In the genomic region with DNA sequence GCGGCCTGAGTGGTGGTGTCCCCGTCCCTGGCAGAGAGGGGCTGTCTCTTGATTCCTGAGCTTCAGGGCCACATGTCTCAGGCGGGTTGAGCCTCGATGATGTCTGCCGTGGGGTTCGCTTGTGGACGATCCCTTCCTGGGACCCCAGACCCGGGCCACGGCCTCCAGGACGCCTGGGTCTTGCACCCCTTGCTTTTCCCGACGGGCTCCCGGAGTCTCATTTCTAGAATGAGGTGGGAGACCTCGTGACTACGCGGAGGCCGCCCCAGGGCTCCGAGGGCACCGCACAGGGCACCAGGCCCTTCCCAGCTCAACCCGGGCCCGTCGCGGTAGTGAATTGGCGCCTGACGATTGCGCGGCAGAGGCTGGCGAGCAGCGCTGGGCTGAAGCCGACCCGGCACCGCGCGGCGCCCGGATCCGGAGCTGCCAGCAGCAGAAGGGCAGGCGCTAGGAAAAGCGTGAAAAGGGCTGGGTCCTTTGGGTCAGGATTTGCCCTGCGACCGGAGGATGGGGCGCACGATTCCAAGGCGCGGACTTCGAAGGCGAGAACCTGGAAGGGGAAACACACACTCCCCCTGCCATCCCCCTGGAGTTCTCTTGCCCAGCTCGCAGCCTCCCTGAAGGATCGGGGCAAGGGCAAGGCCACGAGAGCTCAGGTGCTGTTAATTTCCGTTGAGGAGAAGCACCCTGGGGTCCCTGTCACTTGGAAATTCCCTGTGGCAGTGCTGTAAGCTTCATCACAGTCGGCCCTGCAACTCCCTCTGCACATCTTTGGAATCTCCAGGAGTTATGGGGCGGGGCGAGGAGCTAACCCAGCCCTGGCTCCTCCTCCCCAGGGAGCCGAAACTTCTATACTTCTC, we compare ENCODE assay signal across 16 cellular contexts. TPM values are rescaled to one million over a fixed set of nuclear protein-coding genes. Genes with fewer than 3 reads are reported as not detected.
A peak's percentile ranks its signal among the peaks of the same experiment; 100 is the strongest.
DNase-seq lines count a peak whose midpoint lies in the region; ATAC-seq and TF ChIP-seq lines count a peak whose summit lies in the region.
"Had no signal": no experiment of that assay in that cellular context is flagged by ENCODE, and none has a peak within 500 bp of the region (broad histone marks: within the 10 kb centered on the region; RNA-seq: fewer than 3 reads in every experiment).

No MANE protein-coding gene starts in this region.

- H3K9ac ChIP-seq in mammary epithelial cell (ENCODE audit: insufficient read depth, low read length) = no peak overlapping the region

- no peaks in the 10 kb centered on the region for H3K36me3 ChIP-seq in mammary epithelial cell (ENCODE audit: insufficient read depth, low read length)
- H3K36me3 ChIP-seq in left lung = no peaks in the 10 kb centered on the region
- peaks cover 0 to 4% (median 0%) of the 10 kb centered on the region in 6 donors for H3K36me3 ChIP-seq in spleen
- no peaks in the 10 kb centered on the region for H3K36me3 ChIP-seq in adrenal gland (replicated peaks in 1 of 2)

- POLR2A ChIA-PET in MCF 10A (lab: Yijun Ruan, JAX) = no interaction called here

- dilution Hi-C loops in mammary epithelial cell (cut with HindIII; ENCODE audit: low sequenced_read_pairs) = loop anchor here (5.0 kb wide), 1 partner anchor 64 kb away; no protein-coding TSS in a partner anchor

- no peak overlapping the region for H3K4me3 Mint-ChIP-seq in MCF 10A (ENCODE audit: unreplicated experiment)
- no peak overlapping the region for H3K4me3 Mint-ChIP-seq in activated T-helper 17 cell treated with anti-CD3 and anti-CD28 coated beads, Interleukin-2, amount 50 U/mL, for 72 hours
- H3K4me3 Mint-ChIP-seq: activated CD8-positive, alpha-beta T cell treated with anti-CD3 and anti-CD28 coated beads, Interleukin-2, amount 10 ng/mL, durations not matched to agents 7 days and 5 days; brain had no signal

- peak overlapping the region in 2 of 3 experiments; percentile 1 to 20 for H3K4me3 ChIP-seq in mammary epithelial cell (replicated peaks in 1 of 3; ENCODE audit: insufficient read depth in 1 of 3, low read depth in 2 of 3, low read length in 3 of 3)
- H3K4me3 ChIP-seq in left lung = no peak overlapping the region
- H3K4me3 ChIP-seq in spleen = peak overlapping the region in 2 of 8 donors; percentile 3 to 5
- no peak overlapping the region for H3K4me3 ChIP-seq in adrenal gland

- no peak overlapping the region for H3K27ac Mint-ChIP-seq in MCF 10A (ENCODE audit: low read depth, unreplicated experiment)
- H3K27ac Mint-ChIP-seq in activated T-helper 17 cell treated with anti-CD3 and anti-CD28 coated beads, Interleukin-2, amount 50 U/mL, for 72 hours = no peak overlapping the region
- H3K27ac Mint-ChIP-seq: activated CD8-positive, alpha-beta T cell treated with anti-CD3 and anti-CD28 coated beads, Interleukin-2, amount 10 ng/mL, durations not matched to agents 7 days and 5 days; brain; HFFc6 had no signal

- intact Hi-C loops in mammary epithelial cell (cut with micrococcal nuclease) (no loop called here), MCF 10A (cut with micrococcal nuclease) (no loop called here), left lung (cut with DNase I) (no loop called here), spleen (cut with DNase I; ENCODE audit: low total_unique reads) (no loop called here), adrenal gland (cut with DNase I) (no loop called here)

- TF ChIP-seq CTCF in mammary epithelial cell (conservative IDR thresholded peaks at IDR 0.05 in 1 of 2, IDR thresholded peaks at IDR 0.05 in 1 of 2; ENCODE audit: extremely low read depth in 1 of 2, insufficient read depth in 1 of 2, low read depth in 1 of 2, low read length in 2 of 2) (no peak), MCF 10A (IDR thresholded peaks at IDR 0.05; ENCODE audit: unreplicated experiment) (no peak), left lung (IDR thresholded peaks at IDR 0.05) (no peak), spleen (IDR thresholded peaks at IDR 0.05 in 8 of 11, conservative IDR thresholded peaks at IDR 0.05 in 3 of 11) (no peak), adrenal gland (IDR thresholded peaks at IDR 0.05) (no peak)

- no peaks in the 10 kb centered on the region for H3K9me3 ChIP-seq in mammary epithelial cell (replicated peaks; ENCODE audit: insufficient read depth, low read length)
- H3K9me3 ChIP-seq in left lung = peaks cover 0 to 3% of the 10 kb centered on the region in 2 donors
- peaks cover 0 to 10% (median 4%) of the 10 kb centered on the region in 8 donors for H3K9me3 ChIP-seq in spleen
- no peaks in the 10 kb centered on the region for H3K9me3 ChIP-seq in adrenal gland (replicated peaks in 1 of 3)

- peak overlapping the region; percentile 76 for H2AFZ ChIP-seq in mammary epithelial cell (ENCODE audit: low read depth, low read length)

- H3K27ac ChIP-seq in mammary epithelial cell (ENCODE audit: insufficient read depth, low read depth, low read length) (no peak overlapping the region), left lung (no peak overlapping the region), spleen (no peak overlapping the region), adrenal gland (no peak overlapping the region)

- 3% methylated on average over 36 of the region's 55 CpGs for WGBS in mammary epithelial cell (ENCODE audit: low coverage, missing lambda C conversion rate)
- WGBS in spleen, 5 donors = 12 to 39% (median 18%) methylated on average over 14 to 55 of the region's 55 CpGs
- 3 to 5% (median 4%) methylated on average over 12 to 55 of the region's 55 CpGs for WGBS in adrenal gland, 4 donors

- H3K79me2 ChIP-seq in mammary epithelial cell (ENCODE audit: insufficient read depth, low read length) = no peaks in the 10 kb centered on the region

- no peaks in the 10 kb centered on the region for H3K36me3 Mint-ChIP-seq in MCF 10A (ENCODE audit: insufficient read depth, unreplicated experiment)
- H3K36me3 Mint-ChIP-seq in activated T-helper 17 cell treated with anti-CD3 and anti-CD28 coated beads, Interleukin-2, amount 50 U/mL, for 72 hours (ENCODE audit: low read depth) = no peaks in the 10 kb centered on the region
- H3K36me3 Mint-ChIP-seq: brain had no signal

- H3K4me1 ChIP-seq in mammary epithelial cell (ENCODE audit: insufficient read depth, low read length) (peaks cover 14% of the 10 kb centered on the region), left lung (peaks cover 0 to 3% of the 10 kb centered on the region in 2 donors), spleen (peaks cover 0 to 34% (median 15%) of the 10 kb centered on the region in 6 donors), adrenal gland (replicated peaks in 1 of 2) (peaks cover 0 to 3% of the 10 kb centered on the region in 2 donors)

- CTCF ChIA-PET in mammary epithelial cell (lab: Charles Lee; ENCODE audit: low non-redundant PET) = interaction anchor here (0.6 kb wide), 1 partner anchor 710 kb away, joined by 3 read pairs; no protein-coding TSS in a partner anchor
- CTCF ChIA-PET in MCF 10A (lab: Yijun Ruan, JAX) = interaction anchor here (1.2 to 5.1 kb wide), 3 partner anchors 15 to 88 kb away, joined by 4 to 51 read pairs (median 5); no protein-coding TSS in a partner anchor

- peak; percentile 25 for ATAC-seq in activated T-helper 17 cell treated with anti-CD3 and anti-CD28 coated beads, Interleukin-2, amount 50 U/mL, for 72 hours (replicated peaks)
- ATAC-seq in left lung (peak; percentile 18), HG03095 (IDR thresholded peaks at IDR 0.05; ENCODE audit: unreplicated experiment) (no peak)
- ATAC-seq: activated CD8-positive, alpha-beta T cell treated with anti-CD3 and anti-CD28 coated beads, Interleukin-2, amount 10 ng/mL, durations not matched to agents 7 days and 5 days had no signal

- BruUV-seq in mammary epithelial cell (replicated peaks; lab: Mats Ljungman, UMichigan) (no TSS peak), MCF 10A (replicated peaks; lab: Mats Ljungman, UMichigan) (no TSS peak)

- TF ChIP-seq POLR2A in spleen (IDR thresholded peaks at IDR 0.05) (no peak), adrenal gland (IDR thresholded peaks at IDR 0.05) (no peak)

- H3K27me3 ChIP-seq in mammary epithelial cell (ENCODE audit: insufficient read depth, low read length) (peaks cover 23% of the 10 kb centered on the region), left lung (peaks cover 74 to 100% of the 10 kb centered on the region in 2 donors), spleen (replicated peaks in 1 of 7) (peaks cover 3 to 98% (median 53%) of the 10 kb centered on the region in 7 donors), adrenal gland (peaks cover 86% of the 10 kb centered on the region)

- in situ Hi-C loops in mammary epithelial cell (cut with MboI; ENCODE audit: low sequenced_read_pairs in 2 of 2) = no loop called here

- no peak for DNase-seq in mammary epithelial cell
- no peak for DNase-seq in MCF 10A (ENCODE audit: unreplicated experiment)
- no peak for DNase-seq in left lung
- DNase-seq in activated effector memory CD4-positive, alpha-beta T cell treated with anti-CD3 and anti-CD28 coated beads, Interleukin-2, amount 50 U/mL, for 16 hours = no peak
- no peak for DNase-seq in spleen
- no peak for DNase-seq in adrenal gland
- DNase-seq: activated CD8-positive, alpha-beta T cell treated with anti-CD3 and anti-CD28 coated beads, Interleukin-2, amount 10 ng/mL, durations not matched to agents 7 days and 5 days; HFFc6; occipital lobe; stimulated activated CD4-positive, alpha-beta T cell treated with anti-CD3 and anti-CD28 coated beads, Interleukin-12 subunit alpha, Interleukin-12 subunit beta, amount 100 ng/mL, for 4 hours had no signal

- peak overlapping the region; percentile 71 for H3K4me2 ChIP-seq in mammary epithelial cell (ENCODE audit: insufficient read depth, low read depth, low read length)

- H3K27me3 Mint-ChIP-seq in MCF 10A (ENCODE audit: insufficient read depth, unreplicated experiment) = peaks cover 69% of the 10 kb centered on the region
- H3K27me3 Mint-ChIP-seq in activated T-helper 17 cell treated with anti-CD3 and anti-CD28 coated beads, Interleukin-2, amount 50 U/mL, for 72 hours = peaks cover 48% of the 10 kb centered on the region

- H3K9me3 Mint-ChIP-seq in MCF 10A (ENCODE audit: unreplicated experiment) = no peaks in the 10 kb centered on the region
- no peaks in the 10 kb centered on the region for H3K9me3 Mint-ChIP-seq in activated T-helper 17 cell treated with anti-CD3 and anti-CD28 coated beads, Interleukin-2, amount 50 U/mL, for 72 hours

- H3K4me1 Mint-ChIP-seq in MCF 10A (ENCODE audit: insufficient read depth, unreplicated experiment) = peaks cover 5% of the 10 kb centered on the region
- no peaks in the 10 kb centered on the region for H3K4me1 Mint-ChIP-seq in activated T-helper 17 cell treated with anti-CD3 and anti-CD28 coated beads, Interleukin-2, amount 50 U/mL, for 72 hours
- H3K4me1 Mint-ChIP-seq: brain had no signal

- H4K20me1 ChIP-seq in mammary epithelial cell (ENCODE audit: insufficient read depth, low read length) = no peaks in the 10 kb centered on the region

RNA-seq across cellular contexts. Expression of gene TLX1, which starts 15.5 kb away (rescaled TPM):
- total RNA-seq in mammary epithelial cell = not detected
- not detected for polyA plus RNA-seq in mammary epithelial cell
- not detected for polyA minus RNA-seq in mammary epithelial cell
- not detected in 2 replicates for total RNA-seq in MCF 10A (2022)
- total RNA-seq in activated T-helper 17 cell treated with anti-CD3 and anti-CD28 coated beads, Interleukin-2, amount 50 U/mL, for 72 hours = not detected
- not detected for total RNA-seq in left lung
- 10 to 100 TPM; 21.0 to 91.5 (median 35.0) TPM for total RNA-seq in spleen
- polyA plus RNA-seq in spleen = 10 to 100 TPM in 1 of 3 donors, 1 to 10 TPM in 2; 5.7 to 11.7 (median 7.5) TPM
- not detected for total RNA-seq in adrenal gland
- polyA plus RNA-seq in adrenal gland = not detected
- total RNA-seq: activated CD8-positive, alpha-beta T cell treated with anti-CD3 and anti-CD28 coated beads, Interleukin-2, amount 10 ng/mL, durations not matched to agents 7 days and 5 days; dermis microvascular lymphatic vessel endothelial cell; HFFc6; HT1080; mesenteric fat pad; occipital lobe had no signal

Comparison
In these comparisons a context has a peak if more than half of its experiments do, and no peak if none do; other contexts are left out.
1. H3K4me3 ChIP-seq: peak in mammary epithelial cell (2 of 3); none in left lung (0 of 2) and adrenal gland (0 of 4).
2. RNA of gene TLX1, which starts 15.5 kb away (total RNA-seq): 21.0 to 91.5 TPM in spleen; not detected in mammary epithelial cell, not detected in MCF 10A, not detected in activated T-helper 17 cell treated with anti-CD3 and anti-CD28 coated beads, Interleukin-2, amount 50 U/mL, for 72 hours, not detected in left lung and not detected in adrenal gland; every median in the first group is over 10 times any median in the second.